Comparison of ENCODE assay signal across 9 cellular contexts in the genomic region with DNA sequence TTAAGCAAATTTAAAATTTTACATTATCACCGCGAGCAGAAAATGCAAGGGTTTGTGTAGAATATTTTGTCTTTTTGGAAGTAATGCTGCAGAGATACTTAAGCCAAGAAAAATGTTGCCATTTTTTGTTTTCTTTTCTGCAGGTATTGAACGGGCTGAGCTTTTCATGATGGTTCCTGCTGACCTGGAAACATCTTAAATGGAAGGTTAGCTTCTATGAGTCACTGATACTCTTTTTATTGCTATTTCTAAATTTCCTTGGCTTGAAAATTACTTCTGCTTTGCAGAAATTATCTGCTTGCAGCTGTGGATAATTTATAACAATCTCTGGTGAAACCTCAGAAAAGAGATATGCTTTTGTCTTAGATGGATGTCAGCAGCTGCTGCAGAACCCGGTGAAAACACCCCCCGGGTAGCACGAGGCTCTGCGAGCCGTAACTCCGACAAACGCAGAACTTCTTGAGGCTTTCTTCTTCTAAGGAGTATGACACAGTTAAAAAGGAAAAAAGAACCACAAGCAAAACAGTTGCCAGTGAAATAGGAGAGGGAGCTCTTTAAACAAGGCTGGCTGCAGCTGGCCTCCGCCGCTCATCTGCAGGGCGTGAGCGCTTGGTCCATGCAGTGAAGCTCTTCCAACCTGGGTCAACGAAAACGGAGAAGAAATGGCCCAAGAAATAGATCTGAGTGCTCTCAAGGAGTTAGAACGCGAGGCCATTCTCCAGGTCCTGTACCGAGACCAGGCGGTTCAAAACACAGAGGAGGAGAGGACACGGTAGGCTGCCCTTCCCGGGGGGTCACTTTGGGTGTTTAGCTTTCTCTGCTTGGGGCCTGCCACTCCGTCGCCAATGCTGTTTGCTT. TPM values are rescaled to one million over a fixed set of nuclear protein-coding genes. Genes with fewer than 3 reads are reported as not detected.
DNase-seq lines count a peak whose midpoint lies in the region; ATAC-seq lines count a peak whose summit lies in the region.
"Had no signal": no experiment of that assay in that cellular context is flagged by ENCODE, and none has a peak within 500 bp of the region (broad histone marks: within the 10 kb centered on the region; RNA-seq: fewer than 3 reads in every experiment).

No MANE protein-coding gene starts in this region.

- no peaks in the 10 kb centered on the region for H3K9me3 ChIP-seq in HUES48 (ENCODE audit: control insufficient read depth, insufficient read depth, low read length)
- H3K9me3 ChIP-seq in mononuclear cell (ENCODE audit: low read depth, low read length) = no peaks in the 10 kb centered on the region
- no peaks in the 10 kb centered on the region for H3K9me3 ChIP-seq in HAP-1

- ATAC-seq in activated CD4-positive, CD25-positive, alpha-beta regulatory T cell treated with anti-CD3 and anti-CD28 coated beads, Interleukin-2, amount 50 U/mL, for 24 hours = no peak

- DNase-seq in AG08395 (ENCODE audit: low spot score) (peak; percentile 25), amniotic epithelial cell (ENCODE audit: low read depth) (peak; percentile 89), HAP-1 (ENCODE audit: low spot score in 2 of 2) (no peak), NCI-H748 treated with DMSO at 0.1 percent for 48 hours (lab: John Stamatoyannopoulos, UW) (no peak), GM19240 (ENCODE audit: insufficient read length, low spot score) (no peak)
- DNase-seq: NK-92 treated with Interleukin-12 subunit alpha and Interleukin-12 subunit beta, amount 100 ng/mL, for 24 hours had no signal

- H3K36me3 ChIP-seq in HUES48 (ENCODE audit: control insufficient read depth, insufficient read depth, low read length) (no peaks in the 10 kb centered on the region), HAP-1 (replicated peaks) (no peaks in the 10 kb centered on the region)

- 0 out of 2 replicates have a peak overlapping the region, but pooled peaks have one; percentile 9 for H3K4me3 ChIP-seq in HUES48 (ENCODE audit: low read depth, low read length)
- peak overlapping the region; percentile 29 for H3K4me3 ChIP-seq in mononuclear cell (ENCODE audit: low read length)
- no peak overlapping the region for H3K4me3 ChIP-seq in HAP-1

- H3K27me3 ChIP-seq in HUES48 (ENCODE audit: control insufficient read depth, insufficient read depth, low read length) (no peaks in the 10 kb centered on the region), mononuclear cell (ENCODE audit: insufficient read depth, low read length) (no peaks in the 10 kb centered on the region), HAP-1 (ENCODE audit: low read depth) (peaks cover 44% of the 10 kb centered on the region)

- H3K27ac ChIP-seq in HUES48 (ENCODE audit: low read depth, low read length) = no peak overlapping the region

- H3K4me1 ChIP-seq in HUES48 (ENCODE audit: control insufficient read depth, insufficient read depth, low read length) (peaks cover 14% of the 10 kb centered on the region), mononuclear cell (ENCODE audit: insufficient read depth, low read length) (peaks cover 74% of the 10 kb centered on the region), HAP-1 (no peaks in the 10 kb centered on the region)

- in situ Hi-C loops in HAP-1 (cut with MboI; ENCODE audit: low sequenced_read_pairs) = no loop called here

- no peak overlapping the region for H3K9ac ChIP-seq in HUES48 (ENCODE audit: low read depth, low read length)

RNA-seq across cellular contexts. Expression of a gene that starts 13.0 kb away (rescaled TPM):
- total RNA-seq in mononuclear cell = 35.7 TPM

RNA-seq across cellular contexts. Expression of a gene that starts 18.3 kb away (rescaled TPM):
- 96.8 TPM for total RNA-seq in mononuclear cell

Comparison
In these comparisons a context has a peak if more than half of its experiments do, and no peak if none do; other contexts are left out.
1. DNase-seq: peak in AG08395 (single experiment) and amniotic epithelial cell (single experiment); none in HAP-1 (0 of 2), NCI-H748 treated with DMSO at 0.1 percent for 48 hours (single experiment) and GM19240 (single experiment).